ENCODE assay signal across 14 cellular contexts in genomic region chr1:22709227-22709626, GRCh38. TPM values are rescaled to one million over a fixed set of nuclear protein-coding genes. Genes with fewer than 3 reads are reported as not detected.
DNase-seq lines count a peak whose midpoint lies in the region; ATAC-seq, FAIRE-seq and TF ChIP-seq lines count a peak whose summit lies in the region.
"Had no signal": no experiment of that assay in that cellular context is flagged by ENCODE, and none has a peak within 500 bp of the region (broad histone marks: within the 10 kb centered on the region; RNA-seq: fewer than 3 reads in every experiment).

No MANE protein-coding gene starts in this region.

- no peaks in the 10 kb centered on the region for H3K27me3 ChIP-seq in AG04450 (ENCODE audit: control insufficient read depth, insufficient read depth, low read length)
- H3K27me3 ChIP-seq in GM23338 (ENCODE audit: insufficient read depth), result peaks cover 29% of the 10 kb centered on the region
- peaks cover 30 to 47% of the 10 kb centered on the region in 2 experiments for H3K27me3 ChIP-seq in K562 (ENCODE audit: control insufficient read depth in 2 of 2, insufficient read depth in 2 of 2, low read length in 2 of 2)
- peaks cover 12 to 22% (median 19%) of the 10 kb centered on the region in 3 donors for H3K27me3 ChIP-seq in gastrocnemius medialis
- H3K27me3 ChIP-seq: MG63 had no signal

- in situ Hi-C loops in K562 (cut with MboI) (no loop called here), gastrocnemius medialis (cut with MboI; ENCODE audit: low sequenced_read_pairs in 4 of 4) (loop anchor here in 3 of 4 donors (10.0 to 25.0 kb wide), 3 partner anchors 176 to 186 kb away; no protein-coding TSS in a partner anchor)

- 10% methylated on average over 3 of the region's 3 CpGs for WGBS in K562 (ENCODE audit: insufficient coverage, low coverage, missing lambda C conversion rate)

- CTCF ChIA-PET in AG04450 (lab: Charles Lee), result interaction anchor here (2.6 kb wide), 1 partner anchor 153 kb away, joined by 16 read pairs; no protein-coding TSS in a partner anchor
- CTCF ChIA-PET in K562 (lab: Yijun Ruan, JAX; ENCODE audit: low intra/inter-chr PET ratio), result no interaction called here

- no peak overlapping the region for H2AFZ ChIP-seq in GM23338
- H2AFZ ChIP-seq in K562 (ENCODE audit: low read depth, low read length), result no peak overlapping the region

- H3K9me3 Mint-ChIP-seq in GM23338, result no peaks in the 10 kb centered on the region; the same call in 1 of the 3 replicates
- no peaks in the 10 kb centered on the region for H3K9me3 Mint-ChIP-seq in stimulated activated memory B cell treated with anti-CD40 and anti-IgM and Interleukin-4, amounts not matched to agents 10 μg/mL and 1 μg/mL and 100 μg/mL, for 72 hours

- H3K27ac ChIP-seq in AG04450 (ENCODE audit: low read depth, low read length) (no peak overlapping the region), GM23338 (ENCODE audit: low read depth) (no peak overlapping the region), K562 (ENCODE audit: extremely low read depth, low read depth, low read length) (no peak overlapping the region), gastrocnemius medialis (no peak overlapping the region)

- H3K27ac Mint-ChIP-seq in GM23338, result no peak overlapping the region
- no peak overlapping the region for H3K27ac Mint-ChIP-seq in stimulated activated memory B cell treated with anti-CD40 and anti-IgM and Interleukin-4, amounts not matched to agents 10 μg/mL and 1 μg/mL and 100 μg/mL, for 72 hours

- no peaks in the 10 kb centered on the region for H4K20me1 ChIP-seq in GM23338 (replicated peaks; ENCODE audit: insufficient read depth)
- peaks cover 41% of the 10 kb centered on the region for H4K20me1 ChIP-seq in K562 (replicated peaks; ENCODE audit: control insufficient read depth, insufficient read depth, low read length)

- H3K4me3 ChIP-seq in AG04450 (ENCODE audit: low read depth, low read length), result no peak overlapping the region
- H3K4me3 ChIP-seq in GM23338, result no peak overlapping the region
- no peak overlapping the region for H3K4me3 ChIP-seq in K562
- H3K4me3 ChIP-seq in gastrocnemius medialis, result no peak overlapping the region
- H3K4me3 ChIP-seq: MG63 had no signal

- TF ChIP-seq CTCF in AG04450 (IDR thresholded peaks at IDR 0.05; ENCODE audit: low read depth, low read length) (peak; percentile 45), GM23338 (conservative IDR thresholded peaks at IDR 0.05; ENCODE audit: low read depth in 2 of 2) (peak; percentile 58 to 67), K562 (IDR thresholded peaks at IDR 0.05 in 2 of 3, conservative IDR thresholded peaks at IDR 0.05 in 1 of 3; ENCODE audit: insufficient read depth in 2 of 3, low read depth in 1 of 3, low read length in 3 of 3) (peak in 2 of 3 experiments; percentile 17 to 46; a peak in 2 of 6 replicates), gastrocnemius medialis (IDR thresholded peaks at IDR 0.05 in 4 of 5, conservative IDR thresholded peaks at IDR 0.05 in 1 of 5) (no peak)

- no TSS peak for BruUV-seq in K562 (replicated peaks; lab: Mats Ljungman, UMichigan)

- no peak for FAIRE-seq in K562 (lab: Jason Lieb, UNC)
- FAIRE-seq: D721Med had no signal

- no peaks in the 10 kb centered on the region; the same call in 1 of the 2 replicates for H3K9me3 ChIP-seq in AG04450 (ENCODE audit: control insufficient read depth, insufficient read depth, low read length)
- H3K9me3 ChIP-seq in K562 (replicated peaks; ENCODE audit: control insufficient read depth, insufficient read depth, low read depth, low read length), result no peaks in the 10 kb centered on the region
- H3K9me3 ChIP-seq in gastrocnemius medialis, result no peaks in the 10 kb centered on the region
- H3K9me3 ChIP-seq: MG63 had no signal

- H3K79me2 ChIP-seq in GM23338 (replicated peaks; ENCODE audit: insufficient read depth) (no peaks in the 10 kb centered on the region), K562 (ENCODE audit: control insufficient read depth, insufficient read depth, low read length) (no peaks in the 10 kb centered on the region)

- H3K27me3 Mint-ChIP-seq in GM23338 (ENCODE audit: insufficient read depth, low read depth, poor library complexity), result peaks cover 36% of the 10 kb centered on the region
- peaks cover 64% of the 10 kb centered on the region for H3K27me3 Mint-ChIP-seq in stimulated activated memory B cell treated with anti-CD40 and anti-IgM and Interleukin-4, amounts not matched to agents 10 μg/mL and 1 μg/mL and 100 μg/mL, for 72 hours

- peaks cover 6% of the 10 kb centered on the region for H3K4me1 Mint-ChIP-seq in GM23338
- H3K4me1 Mint-ChIP-seq in stimulated activated memory B cell treated with anti-CD40 and anti-IgM and Interleukin-4, amounts not matched to agents 10 μg/mL and 1 μg/mL and 100 μg/mL, for 72 hours, result peaks cover 23% of the 10 kb centered on the region

- no peaks in the 10 kb centered on the region for H3K36me3 Mint-ChIP-seq in GM23338 (ENCODE audit: low read depth)
- no peaks in the 10 kb centered on the region for H3K36me3 Mint-ChIP-seq in stimulated activated memory B cell treated with anti-CD40 and anti-IgM and Interleukin-4, amounts not matched to agents 10 μg/mL and 1 μg/mL and 100 μg/mL, for 72 hours

- TF ChIP-seq EP300 in K562 (IDR thresholded peaks at IDR 0.05; ENCODE audit: low read length), result no peak

- H3K4me1 ChIP-seq in GM23338 (ENCODE audit: insufficient read depth), result no peaks in the 10 kb centered on the region; the same call in 1 of the 2 replicates
- H3K4me1 ChIP-seq in K562 (replicated peaks in 1 of 2; ENCODE audit: control insufficient read depth in 2 of 2, insufficient read depth in 2 of 2, low read length in 2 of 2), result peaks cover 0 to 25% of the 10 kb centered on the region in 2 experiments; a peak in 4 of 5 replicates
- H3K4me1 ChIP-seq in gastrocnemius medialis, result no peaks in the 10 kb centered on the region

- H3K9me2 ChIP-seq in GM23338 (ENCODE audit: insufficient read depth), result no peaks in the 10 kb centered on the region

- H3K36me3 ChIP-seq in GM23338 (ENCODE audit: insufficient read depth) (no peaks in the 10 kb centered on the region), K562 (ENCODE audit: control insufficient read depth, insufficient read depth, low read length) (no peaks in the 10 kb centered on the region), gastrocnemius medialis (no peaks in the 10 kb centered on the region)
- H3K36me3 ChIP-seq: MG63 had no signal

- H3K4me3 Mint-ChIP-seq in GM23338, result peak overlapping the region; percentile 69
- H3K4me3 Mint-ChIP-seq in stimulated activated memory B cell treated with anti-CD40 and anti-IgM and Interleukin-4, amounts not matched to agents 10 μg/mL and 1 μg/mL and 100 μg/mL, for 72 hours, result no peak overlapping the region

- H3K4me2 ChIP-seq in GM23338 (no peak overlapping the region), K562 (ENCODE audit: insufficient read depth, low read length) (no peak overlapping the region)

- H3F3A ChIP-seq in GM23338 (replicated peaks; ENCODE audit: low read depth), result no peaks in the 10 kb centered on the region

- DNase-seq in AG04450 (ENCODE audit: low read depth, low spot score), result no peak
- peak; percentile 77 for DNase-seq in GM23338 (ENCODE audit: low spot score)
- DNase-seq in K562 (ENCODE audit: extremely low read depth in 1 of 4, low spot score in 3 of 4), result no peak
- peak; percentile 44 for DNase-seq in left kidney (ENCODE audit: low read depth, low spot score)
- DNase-seq in NCI-H446 treated with DMSO at 0.1 percent for 48 hours (lab: John Stamatoyannopoulos, UW), result no peak
- DNase-seq in gastrocnemius medialis, result no peak
- DNase-seq: hippocampal formation, MG63, NCI-H524 treated with DMSO at 0.1 percent for 48 hours had no signal

- H3K9ac ChIP-seq in K562 (ENCODE audit: insufficient read depth in 1 of 2, low read depth in 2 of 2, low read length in 2 of 2), result no peak overlapping the region

- intact Hi-C loops in K562 (cut with micrococcal nuclease) (no loop called here), gastrocnemius medialis (cut with DNase I; ENCODE audit: low total_unique reads) (no loop called here)

- ATAC-seq in GM23338 (peak; percentile 56), K562 (no peak), HG03025 (IDR thresholded peaks at IDR 0.05; ENCODE audit: low FRiP score, unreplicated experiment) (no peak), gastrocnemius medialis (no peak)
- no peak for ATAC-seq in stimulated activated memory B cell treated with anti-CD40 and anti-IgM and Interleukin-4, amounts not matched to agents 10 μg/mL and 1 μg/mL and 100 μg/mL, for 72 hours

- no peaks in the 10 kb centered on the region for H3K9me1 ChIP-seq in K562 (ENCODE audit: control insufficient read depth, insufficient read depth, low read length)

- no peak for TF ChIP-seq POLR2A in K562 (conservative IDR thresholded peaks at IDR 0.05)
- TF ChIP-seq POLR2A in gastrocnemius medialis (IDR thresholded peaks at IDR 0.05), result no peak

- TF ChIP-seq RAD21 in K562 (CRISPR knock-in tag; conservative IDR thresholded peaks at IDR 0.05 in 1 of 2, IDR thresholded peaks at IDR 0.05 in 1 of 2), result no peak

- POLR2A ChIA-PET in AG04450 (lab: Yijun Ruan, JAX), result no interaction called here
- POLR2A ChIA-PET in K562 (lab: Yijun Ruan, JAX), result interaction anchor here (0.6 to 0.7 kb wide), 3 partner anchors 81 to 225 kb away, joined by 3 read pairs; no protein-coding TSS in a partner anchor

RNA-seq across cellular contexts. Expression of gene EPHB2, which starts 1.4 kb away (rescaled TPM):
- polyA plus RNA-seq in AG04450 (2011; rRNA removed) (30.9 and 41.7 TPM in 2 replicates), GM23338 (2016; fragmentation: Nextera tagmentation; extraction: Ambion mirVana) (4.1 and 4.5 TPM in 2 replicates), K562 (2011; rRNA removed) (0.05 TPM in 1 of 2 replicates, not detected in the other), K562 (2014; fragmentation: Illumina TruSeq; extraction: Trizol) (not detected in 2 replicates), K562 (2014; fragmentation: Nextera tagmentation; extraction: Ambion mirVana) (not detected), K562 (2014; rRNA removed) (not detected in 2 replicates)
- 90.5 and 127 TPM in 2 replicates for polyA minus RNA-seq in AG04450 (2011; rRNA and poly(A)+ RNA removed)
- 19.2 and 20.1 TPM in 2 replicates for total RNA-seq in GM23338 (2014; rRNA removed; shearing (Covaris generic))
- total RNA-seq in K562 (2011; cell fraction: chromatin; rRNA removed; ENCODE audit: low replicate concordance), result 0.23 TPM in 1 of 2 replicates, not detected in the other
- not detected in 2 replicates for total RNA-seq in K562 (2011; cell fraction: nucleolus; rRNA removed)
- not detected in 2 replicates for total RNA-seq in K562 (2011; cell fraction: nucleoplasm; rRNA removed)
- total RNA-seq in K562 (2014; rRNA removed) (not detected in 2 replicates), K562 (2014; rRNA removed; fragmentation: Illumina TruSeq; extraction: Trizol) (not detected in 2 replicates), K562 (2015; rRNA removed; fragmentation: Illumina TruSeq; extraction: Trizol) (not detected in 2 replicates), K562 (2021) (not detected in 2 replicates), gastrocnemius medialis (under 1 TPM in 3 of 4 donors, not detected in 1; 0.07 to 0.58 (median 0.24) TPM)
- polyA plus RNA-seq in K562 (2011; cell fraction: cytosol; rRNA removed), result 0.03 TPM in 1 of 2 replicates, not detected in the other
- polyA plus RNA-seq in K562 (2011; cell fraction: nucleus; rRNA removed), result not detected in 2 replicates
- polyA plus RNA-seq in K562 (2012), result 0.03 and 0.18 TPM in 2 replicates
- not detected in 2 replicates for polyA minus RNA-seq in K562 (2011; rRNA and poly(A)+ RNA removed)
- not detected in 2 replicates for polyA minus RNA-seq in K562 (2011; cell fraction: cytosol; rRNA and poly(A)+ RNA removed)
- not detected in 2 replicates for polyA minus RNA-seq in K562 (2011; cell fraction: nucleus; rRNA and poly(A)+ RNA removed)
- total RNA-seq: T-helper 2 cell treated with Interferon-gamma antibody and Interleukin-4, amounts not matched to agents 100 ng/mL and 5 ng/mL, for 36 hours had no signal

RNA-seq across cellular contexts. Expression of gene C1QB, which starts 56.2 kb away (rescaled TPM):
- not detected in 2 replicates for polyA plus RNA-seq in AG04450 (2011; rRNA removed)
- not detected in 2 replicates for polyA minus RNA-seq in AG04450 (2011; rRNA and poly(A)+ RNA removed)
- total RNA-seq in GM23338 (2014; rRNA removed; shearing (Covaris generic)), result not detected in 2 replicates
- not detected in 2 replicates for polyA plus RNA-seq in GM23338 (2016; fragmentation: Nextera tagmentation; extraction: Ambion mirVana)
- not detected in 2 replicates for total RNA-seq in K562 (2011; cell fraction: chromatin; rRNA removed; ENCODE audit: low replicate concordance)
- not detected in 2 replicates for total RNA-seq in K562 (2011; cell fraction: nucleolus; rRNA removed)
- not detected in 2 replicates for total RNA-seq in K562 (2011; cell fraction: nucleoplasm; rRNA removed)
- total RNA-seq in K562 (2014; rRNA removed), result not detected in 2 replicates
- not detected in 2 replicates for total RNA-seq in K562 (2014; rRNA removed; fragmentation: Illumina TruSeq; extraction: Trizol)
- total RNA-seq in K562 (2015; rRNA removed; fragmentation: Illumina TruSeq; extraction: Trizol), result not detected in 2 replicates
- total RNA-seq in K562 (2021), result 0.51 and 0.55 TPM in 2 replicates
- not detected in 2 replicates for polyA plus RNA-seq in K562 (2011; rRNA removed)
- not detected in 2 replicates for polyA plus RNA-seq in K562 (2011; cell fraction: cytosol; rRNA removed)
- polyA plus RNA-seq in K562 (2011; cell fraction: nucleus; rRNA removed), result not detected in 2 replicates
- polyA plus RNA-seq in K562 (2012), result not detected in 2 replicates
- not detected in 2 replicates for polyA plus RNA-seq in K562 (2014; fragmentation: Illumina TruSeq; extraction: Trizol)
- polyA plus RNA-seq in K562 (2014; fragmentation: Nextera tagmentation; extraction: Ambion mirVana), result not detected
- polyA plus RNA-seq in K562 (2014; rRNA removed), result not detected in 2 replicates
- not detected in 2 replicates for polyA minus RNA-seq in K562 (2011; rRNA and poly(A)+ RNA removed)
- polyA minus RNA-seq in K562 (2011; cell fraction: cytosol; rRNA and poly(A)+ RNA removed), result not detected in 2 replicates
- polyA minus RNA-seq in K562 (2011; cell fraction: nucleus; rRNA and poly(A)+ RNA removed), result not detected in 2 replicates
- 10 to 100 TPM; 30.6 to 97.2 (median 74.5) TPM for total RNA-seq in gastrocnemius medialis
- total RNA-seq: dermis microvascular lymphatic vessel endothelial cell; T-helper 2 cell treated with Interferon-gamma antibody and Interleukin-4, amounts not matched to agents 100 ng/mL and 5 ng/mL, for 36 hours had no signal

Comparison
In these comparisons a context has a peak if more than half of its experiments do, and no peak if none do; other contexts are left out.
1. DNase-seq: peak in GM23338 (single experiment) and left kidney (single experiment); none in AG04450 (single experiment), K562 (0 of 4), NCI-H446 treated with DMSO at 0.1 percent for 48 hours (single experiment) and gastrocnemius medialis (0 of 2).
2. CTCF ChIP-seq: peak in AG04450 (single experiment), GM23338 (2 of 2) and K562 (2 of 3); none in gastrocnemius medialis (0 of 5).
3. RNA of gene EPHB2, which starts 1.4 kb away (total RNA-seq): 19.2 to 20.1 TPM in GM23338; 0.07 to 0.58 TPM in gastrocnemius medialis and 0.23 TPM in K562; every median in the first group is over 10 times any median in the second.
4. RNA of gene C1QB, which starts 56.2 kb away (total RNA-seq): 30.6 to 97.2 TPM in gastrocnemius medialis; not detected in GM23338 and 0.51 to 0.55 TPM in K562; every median in the first group is over 10 times any median in the second.